Comparison of ENCODE assay signal across 1 cellular context in genomic region chr16:24853169-24853824, GRCh38.
TF ChIP-seq lines count a peak whose summit lies in the region.

No MANE protein-coding gene starts in this region.

TF ChIP-seq in IMR-90, 13 proteins besides CTCF, POLR2A, EP300 and RAD21:
- TF ChIP-seq USF2 (IDR thresholded peaks at IDR 0.05; ENCODE audit: low read depth, low read length) (no peak), MAFK (IDR thresholded peaks at IDR 0.05; ENCODE audit: low read depth, low read length) (no peak)
